Comparison of ENCODE assay signal across 9 cellular contexts in the genomic region with DNA sequence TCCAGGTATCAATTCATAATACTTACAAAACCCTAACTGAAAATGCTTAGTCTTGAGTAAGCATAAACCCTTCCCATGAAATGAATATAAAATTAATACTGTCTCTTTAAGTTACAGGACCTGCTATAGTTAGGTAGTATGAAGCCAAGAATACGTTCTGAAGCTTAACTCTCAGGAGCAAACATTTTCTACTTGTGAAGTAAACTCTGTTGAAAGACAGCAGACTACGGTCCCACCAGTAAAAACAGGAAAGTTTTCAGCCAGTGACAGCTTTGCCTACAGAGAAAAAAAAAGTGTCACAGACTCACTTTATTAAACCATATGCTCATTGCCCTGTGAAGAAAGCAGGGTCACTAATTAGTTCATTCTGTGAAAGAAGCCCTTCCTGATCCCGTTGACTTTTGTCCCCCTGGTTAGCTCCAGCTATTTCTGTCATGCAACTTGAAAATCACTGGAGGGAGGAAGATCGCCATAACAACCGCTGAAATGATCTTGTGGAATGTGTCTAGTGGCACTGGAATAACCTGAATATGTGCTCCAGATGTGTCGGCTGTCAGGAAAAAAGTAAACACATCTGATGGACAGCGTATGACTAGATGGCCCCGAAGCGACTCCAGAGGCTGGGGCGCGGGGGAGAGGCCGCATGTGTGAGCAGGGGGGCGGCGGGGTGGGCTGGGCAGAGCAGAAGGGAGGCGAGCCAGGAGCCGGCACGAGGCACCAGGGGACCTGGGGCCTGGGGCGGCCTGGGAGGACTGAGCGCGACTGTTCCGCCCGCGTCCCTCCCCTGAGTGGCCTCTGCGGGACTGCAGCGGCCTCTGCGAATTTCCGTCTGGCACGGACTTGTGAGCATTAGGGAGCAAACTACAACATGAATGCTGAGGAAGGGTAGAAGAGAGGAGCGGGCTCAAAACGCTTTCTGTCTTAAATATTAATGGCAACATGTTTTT. TPM values are rescaled to one million over a fixed set of nuclear protein-coding genes. Genes with fewer than 3 reads are reported as not detected.
DNase-seq lines count a peak whose midpoint lies in the region; ATAC-seq and TF ChIP-seq lines count a peak whose summit lies in the region.
"Had no signal": no experiment of that assay in that cellular context is flagged by ENCODE, and none has a peak within 500 bp of the region (broad histone marks: within the 10 kb centered on the region; RNA-seq: fewer than 3 reads in every experiment).

No MANE protein-coding gene starts in this region.

- no peak overlapping the region for H2BK120ac ChIP-seq in neuronal stem cell (ENCODE audit: low read depth, low read length)

- no peaks in the 10 kb centered on the region for H3K9me3 ChIP-seq in SJSA1 (replicated peaks)
- no peaks in the 10 kb centered on the region for H3K9me3 ChIP-seq in gastroesophageal sphincter
- no peaks in the 10 kb centered on the region for H3K9me3 ChIP-seq in neuronal stem cell (replicated peaks in 1 of 2; ENCODE audit: control insufficient read depth in 2 of 2, insufficient read depth in 1 of 2, low read depth in 1 of 2, low read length in 2 of 2)

- peak; percentile 60 for ATAC-seq in gastroesophageal sphincter
- ATAC-seq in GM21528 (IDR thresholded peaks at IDR 0.05; ENCODE audit: low FRiP score, unreplicated experiment) = no peak

- H2BK15ac ChIP-seq in neuronal stem cell (ENCODE audit: low read length) = no peak overlapping the region

- H3K79me1 ChIP-seq in neuronal stem cell (ENCODE audit: low read depth, low read length) = no peaks in the 10 kb centered on the region

- peak overlapping the region; percentile 47 for H3K9ac ChIP-seq in neuronal stem cell (ENCODE audit: low read depth, low read length, poor library complexity)

- H3K14ac ChIP-seq in neuronal stem cell (ENCODE audit: low read length) = no peak overlapping the region

- peak; percentile 56 for DNase-seq in BJ (ENCODE audit: low read depth)
- DNase-seq in SJSA1 (ENCODE audit: low read depth in 1 of 2, low spot score in 2 of 2) = peak; percentile 38 to 41
- DNase-seq in neuronal stem cell (ENCODE audit: low spot score) = peak; percentile 79
- DNase-seq in NCI-H2081 (lab: John Stamatoyannopoulos, UW) = no peak
- DNase-seq in NOMO-1 treated with DMSO at 0.1 percent for 48 hours (lab: John Stamatoyannopoulos, UW; ENCODE audit: unreplicated experiment) = no peak
- DNase-seq in activated CD8-positive, alpha-beta memory T cell treated with anti-CD3 and anti-CD28 coated beads, Interleukin-2, amount 50 U/mL, for 4 hours = no peak
- DNase-seq: activated CD4-positive, alpha-beta memory T cell treated with anti-CD3 and anti-CD28 coated beads for 36 hours had no signal

- H4K8ac ChIP-seq in neuronal stem cell (ENCODE audit: low read depth, low read length) = no peak overlapping the region

- peak overlapping the region; percentile 47 for H3K4me2 ChIP-seq in neuronal stem cell (ENCODE audit: insufficient read depth, low read length, poor library complexity, severe bottlenecking)

- H4K91ac ChIP-seq in neuronal stem cell (ENCODE audit: low read depth, low read length, poor library complexity) = no peak overlapping the region

- H3K4me3 ChIP-seq in BJ (ENCODE audit: low read depth, low read length) = peak overlapping the region; percentile 18
- peak overlapping the region; percentile 12 for H3K4me3 ChIP-seq in SJSA1
- H3K4me3 ChIP-seq in gastroesophageal sphincter = peak overlapping the region; percentile 31 to 52
- no peak overlapping the region for H3K4me3 ChIP-seq in neuronal stem cell (ENCODE audit: low read length in 2 of 2)

- H3K4ac ChIP-seq in neuronal stem cell (ENCODE audit: low read length) = no peak overlapping the region

- H3K27ac ChIP-seq in SJSA1 (peak overlapping the region; percentile 62), gastroesophageal sphincter (peak overlapping the region; percentile 30 to 87 (median 81)), neuronal stem cell (replicated peaks; ENCODE audit: low read length) (peak overlapping the region; percentile 65)

- CTCF ChIA-PET in BJ (lab: Yijun Ruan, JAX) = no interaction called here

- peak overlapping the region; percentile 85 for H3K18ac ChIP-seq in neuronal stem cell (ENCODE audit: low read length)

- WGBS in gastroesophageal sphincter (ENCODE audit: low coverage in 1 of 2), 2 donors = 0 to 3% methylated on average over 4 to 28 of the region's 30 CpGs
- WGBS in neuronal stem cell (ENCODE audit: extremely low coverage in 2 of 2, insufficient read length in 2 of 2, insufficient replicate concordance in 1 of 2), 2 donors = no CpG with 5 or more reads among the region's 30 CpGs

- H2BK12ac ChIP-seq in neuronal stem cell (ENCODE audit: low read length) = no peak overlapping the region

- H2AFZ ChIP-seq in neuronal stem cell (ENCODE audit: low read length) = peak overlapping the region; percentile 38

- H3K27me3 ChIP-seq in BJ (ENCODE audit: control insufficient read depth, insufficient read depth, low read length) (no peaks in the 10 kb centered on the region), SJSA1 (replicated peaks) (no peaks in the 10 kb centered on the region), gastroesophageal sphincter (no peaks in the 10 kb centered on the region), neuronal stem cell (ENCODE audit: control insufficient read depth in 3 of 3, insufficient read depth in 3 of 3, low read depth in 1 of 3, low read length in 3 of 3) (peaks cover 0 to 72% (median 0%) of the 10 kb centered on the region in 3 experiments)

- H3K36me3 ChIP-seq in BJ (ENCODE audit: control insufficient read depth, insufficient read depth, low read length) = no peaks in the 10 kb centered on the region
- H3K36me3 ChIP-seq in SJSA1 = no peaks in the 10 kb centered on the region
- no peaks in the 10 kb centered on the region for H3K36me3 ChIP-seq in gastroesophageal sphincter
- no peaks in the 10 kb centered on the region for H3K36me3 ChIP-seq in neuronal stem cell (replicated peaks in 1 of 2; ENCODE audit: control insufficient read depth in 2 of 2, insufficient read depth in 2 of 2, low read length in 2 of 2)

- H2BK5ac ChIP-seq in neuronal stem cell (ENCODE audit: low read length) = no peak overlapping the region

- POLR2A ChIA-PET in BJ (lab: Charles Lee) = interaction anchor here (0.7 kb wide), 1 partner anchor 34 kb away, joined by 3 read pairs; no protein-coding TSS in a partner anchor

- H3K4me1 ChIP-seq in SJSA1 (replicated peaks) (peaks cover 38% of the 10 kb centered on the region), gastroesophageal sphincter (peaks cover 3 to 85% (median 5%) of the 10 kb centered on the region in 3 donors), neuronal stem cell (ENCODE audit: control insufficient read depth in 2 of 2, insufficient read depth in 1 of 2, low read depth in 1 of 2, low read length in 2 of 2) (peaks cover 6 to 19% of the 10 kb centered on the region in 2 donors)

- TF ChIP-seq CTCF in BJ (IDR thresholded peaks at IDR 0.05; ENCODE audit: insufficient read depth, low read depth, low read length) (no peak), gastroesophageal sphincter (IDR thresholded peaks at IDR 0.05) (no peak)

- no peak overlapping the region for H2AK5ac ChIP-seq in neuronal stem cell (ENCODE audit: low read depth, low read length)

- TF ChIP-seq POLR2A in gastroesophageal sphincter (IDR thresholded peaks at IDR 0.05) = no peak

- TF ChIP-seq EP300 in gastroesophageal sphincter (IDR thresholded peaks at IDR 0.05) = no peak

- H3K23ac ChIP-seq in neuronal stem cell (ENCODE audit: low read depth, low read length, poor library complexity) = no peak overlapping the region

RNA-seq across cellular contexts. Expression of gene BNC2, which starts 41.9 kb away (rescaled TPM):
- 15.3 and 17.5 TPM in 2 replicates for polyA plus RNA-seq in BJ (2011; rRNA removed)
- polyA minus RNA-seq in BJ (2011; rRNA and poly(A)+ RNA removed) = 41.3 and 42.9 TPM in 2 replicates
- 1.6 and 4.9 TPM in 2 replicates for total RNA-seq in SJSA1 (2014; rRNA removed; shearing (Covaris generic))
- total RNA-seq in gastroesophageal sphincter = 100 to 1,000 TPM in 2 of 4 donors, 10 to 100 TPM in 2; 90.2 to 130 (median 100.0) TPM
- polyA plus RNA-seq in neuronal stem cell (2013, experiment 1 of 2) = 0.61 TPM
- polyA plus RNA-seq in neuronal stem cell (2013, experiment 2 of 2) = 0.60 TPM
- total RNA-seq: activated CD4-positive, alpha-beta memory T cell treated with anti-CD3 and anti-CD28 coated beads for 36 hours had no signal

Comparison
In these comparisons a context has a peak if more than half of its experiments do, and no peak if none do; other contexts are left out.
1. DNase-seq: peak in BJ (single experiment), SJSA1 (2 of 2) and neuronal stem cell (single experiment); none in NCI-H2081 (0 of 2), NOMO-1 treated with DMSO at 0.1 percent for 48 hours (single experiment) and activated CD8-positive, alpha-beta memory T cell treated with anti-CD3 and anti-CD28 coated beads, Interleukin-2, amount 50 U/mL, for 4 hours (single experiment).
2. H3K4me3 ChIP-seq: peak in BJ (single experiment), SJSA1 (single experiment) and gastroesophageal sphincter (2 of 2); none in neuronal stem cell (0 of 2).
3. RNA of gene BNC2, which starts 41.9 kb away (total RNA-seq): 90.2 to 130 TPM in gastroesophageal sphincter; 1.6 to 4.9 TPM in SJSA1; every median in the first group is over 10 times any median in the second.
4. Peak in every context shown above with its lines, with median percentiles within 50 percentile points of each other: H3K27ac ChIP-seq.